In genomic region chr7:17301491-17302101, GRCh38 we compare ENCODE assay signal across 8 cellular contexts. TPM values are rescaled to one million over a fixed set of nuclear protein-coding genes. Genes with fewer than 3 reads are reported as not detected.
DNase-seq lines count a peak whose midpoint lies in the region; ATAC-seq and TF ChIP-seq lines count a peak whose summit lies in the region.

No MANE protein-coding gene starts in this region.

- no peaks in the 10 kb centered on the region for H3K27me3 Mint-ChIP-seq in effector memory CD8-positive, alpha-beta T cell

- TF ChIP-seq CTCF in WI38 (IDR thresholded peaks at IDR 0.05; ENCODE audit: low read depth, low read length) (peak; percentile 19; the same call in 1 of the 2 replicates), neural cell (IDR thresholded peaks at IDR 0.05; ENCODE audit: poor library complexity, severe bottlenecking) (peak; percentile 58)

- H2AFZ ChIP-seq in Karpas-422 (ENCODE audit: low read length), result no peak overlapping the region
- no peak overlapping the region for H2AFZ ChIP-seq in neural cell (ENCODE audit: low read depth, low read length)

- DNase-seq in DMS153 (lab: John Stamatoyannopoulos, UW) (peak; percentile 26), Karpas-422 (peak; percentile 73), NCI-H2107 treated with DMSO at 0.1 percent for 48 hours (lab: John Stamatoyannopoulos, UW; ENCODE audit: unreplicated experiment) (no peak)
- peak; percentile 39 to 48 (median 40) for DNase-seq in effector memory CD8-positive, alpha-beta T cell

- H3F3A ChIP-seq in neural cell (ENCODE audit: insufficient read depth, low read length, poor library complexity, severe bottlenecking), result no peaks in the 10 kb centered on the region

- H3K36me3 ChIP-seq in Karpas-422 (ENCODE audit: insufficient read depth, low read length), result no peaks in the 10 kb centered on the region
- H3K36me3 ChIP-seq in neural cell (ENCODE audit: insufficient read depth, low read length), result no peaks in the 10 kb centered on the region

- no peak for ATAC-seq in effector memory CD8-positive, alpha-beta T cell (replicated peaks)
- ATAC-seq in HG02610 (IDR thresholded peaks at IDR 0.05; ENCODE audit: unreplicated experiment), result no peak
- ATAC-seq in GM19463 (IDR thresholded peaks at IDR 0.05; ENCODE audit: unreplicated experiment), result no peak

- H3K9me3 Mint-ChIP-seq in effector memory CD8-positive, alpha-beta T cell, result peaks cover 2 to 13% of the 10 kb centered on the region in 2 donors

- H3K79me2 ChIP-seq in Karpas-422 (ENCODE audit: low read length) (no peaks in the 10 kb centered on the region), neural cell (replicated peaks; ENCODE audit: insufficient read depth, low read length) (no peaks in the 10 kb centered on the region)

- H3K4me1 ChIP-seq in Karpas-422 (ENCODE audit: low read length), result peaks cover 2% of the 10 kb centered on the region; the same call in 1 of the 2 replicates

- H3K27ac ChIP-seq in Karpas-422 (ENCODE audit: low read length) (no peak overlapping the region), neural cell (ENCODE audit: low read length) (no peak overlapping the region)

- H3K9me3 ChIP-seq in Karpas-422 (ENCODE audit: low read length) (no peaks in the 10 kb centered on the region), neural cell (ENCODE audit: low read length) (no peaks in the 10 kb centered on the region)

- TF ChIP-seq EP300 in neural cell (conservative IDR thresholded peaks at IDR 0.05; ENCODE audit: poor library complexity, severe bottlenecking), result no peak

- H3K36me3 Mint-ChIP-seq in effector memory CD8-positive, alpha-beta T cell (ENCODE audit: insufficient read depth), result peaks cover 17% of the 10 kb centered on the region

- H3K9ac ChIP-seq in Karpas-422 (ENCODE audit: low read length) (no peak overlapping the region), neural cell (ENCODE audit: low read length) (no peak overlapping the region)

- H3K27ac Mint-ChIP-seq in effector memory CD8-positive, alpha-beta T cell, result no peak overlapping the region

- H3K27me3 ChIP-seq in Karpas-422 (ENCODE audit: low read length) (no peaks in the 10 kb centered on the region), neural cell (ENCODE audit: insufficient read depth, low read depth, low read length) (peaks cover 28% of the 10 kb centered on the region)

- no peak overlapping the region for H3K4me3 Mint-ChIP-seq in effector memory CD8-positive, alpha-beta T cell

- TF ChIP-seq RAD21 in neural cell (conservative IDR thresholded peaks at IDR 0.05), result no peak

- H4K20me1 ChIP-seq in Karpas-422 (ENCODE audit: insufficient read depth, low read depth, low read length) (no peaks in the 10 kb centered on the region), neural cell (ENCODE audit: insufficient read depth) (no peaks in the 10 kb centered on the region)

- H3K4me3 ChIP-seq in Karpas-422 (ENCODE audit: low read length) (no peak overlapping the region), WI38 (ENCODE audit: low read depth, low read length) (peak overlapping the region; percentile 93), neural cell (ENCODE audit: low read length) (no peak overlapping the region)

- no peak overlapping the region for H3K4me2 ChIP-seq in Karpas-422 (ENCODE audit: low read depth, low read length, poor library complexity, severe bottlenecking)
- no peak overlapping the region for H3K4me2 ChIP-seq in neural cell (ENCODE audit: low read length)

- H3K9me2 ChIP-seq in Karpas-422 (replicated peaks; ENCODE audit: insufficient read depth, low read length), result no peaks in the 10 kb centered on the region
- H3K9me2 ChIP-seq in neural cell (ENCODE audit: insufficient read depth, low read length), result no peaks in the 10 kb centered on the region

- H3K4me1 Mint-ChIP-seq in effector memory CD8-positive, alpha-beta T cell (ENCODE audit: low read depth in 2 of 2), result peaks cover 34 to 45% of the 10 kb centered on the region in 2 donors

TF ChIP-seq in neural cell, 6 proteins besides CTCF, POLR2A, EP300 and RAD21:
- TF ChIP-seq MXI1 (conservative IDR thresholded peaks at IDR 0.05; ENCODE audit: poor library complexity, severe bottlenecking) (no peak), EZH2 (IDR thresholded peaks at IDR 0.05; ENCODE audit: borderline replicate concordance, insufficient read depth, low read length, poor library complexity, severe bottlenecking) (no peak), SMC3 (conservative IDR thresholded peaks at IDR 0.05; ENCODE audit: poor library complexity) (no peak), POLR2AphosphoS5 (IDR thresholded peaks at IDR 0.05) (no peak), TAF1 (IDR thresholded peaks at IDR 0.05; ENCODE audit: low read depth) (no peak), REST (IDR thresholded peaks at IDR 0.05; ENCODE audit: borderline replicate concordance) (no peak)
TF ChIP-seq in neural cell: peak in this region for 0.

RNA-seq across cellular contexts. Expression of gene AHR, which starts 3.1 kb away (rescaled TPM):
- not detected in 2 replicates for total RNA-seq in Karpas-422 (2014; rRNA removed; shearing (Covaris generic); ENCODE audit: low replicate concordance)
- polyA plus RNA-seq in neural cell, result 2.4 and 3.2 TPM in 2 replicates
- 11.7 and 13.1 TPM in 2 replicates for polyA minus RNA-seq in neural cell
